ENCODE assay signal across 28 cellular contexts in the genomic region with DNA sequence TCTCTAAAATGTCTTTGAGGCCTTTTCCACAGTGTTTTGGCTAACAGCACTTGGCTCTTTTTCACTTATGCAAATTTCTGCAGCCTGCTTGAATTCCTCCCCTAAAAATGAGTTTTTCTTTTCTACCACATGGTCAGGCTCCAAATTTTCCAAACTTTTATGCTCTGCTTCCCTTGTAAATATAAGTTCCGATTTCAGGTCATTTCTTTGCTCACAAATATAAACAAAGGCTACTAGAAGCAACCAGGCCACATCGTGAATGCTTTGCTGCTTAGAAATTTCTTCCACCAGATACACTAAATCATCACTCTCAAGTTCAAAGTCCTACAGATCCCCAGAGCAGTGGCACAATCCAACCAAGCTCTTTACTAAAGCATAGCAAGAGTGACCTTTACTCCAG.
"Had no signal": no experiment of that assay in that cellular context is flagged by ENCODE, and none has a peak within 500 bp of the region (broad histone marks: within the 10 kb centered on the region; RNA-seq: fewer than 3 reads in every experiment).

No MANE protein-coding gene starts in this region.

- ATAC-seq: effector memory CD8-positive, alpha-beta T cell; esophagus mucosa; foreskin keratinocyte; gastrocnemius medialis; gastroesophageal sphincter; heart left ventricle; heart right ventricle had no signal

- DNase-seq: colonic mucosa; cortex of kidney; dermis blood vessel endothelial cell; dorsolateral prefrontal cortex; effector CD4-positive, alpha-beta T cell; effector CD8-positive, alpha-beta T cell; effector memory CD4-positive, alpha-beta T cell; effector memory CD8-positive, alpha-beta T cell; endodermal cell; erythroblast; esophagus squamous epithelium; foreskin fibroblast; foreskin keratinocyte; foreskin melanocyte; gastrocnemius medialis; glutamatergic neuron; head of caudate nucleus; heart left ventricle; heart right ventricle had no signal

- H3K9me3 ChIP-seq: colonic mucosa, esophagus squamous epithelium, gastrocnemius medialis had no signal

- H3K27me3 ChIP-seq: colonic mucosa, dorsolateral prefrontal cortex, esophagus muscularis mucosa, esophagus squamous epithelium, foreskin keratinocyte, gastrocnemius medialis, gastroesophageal sphincter, heart left ventricle, heart right ventricle had no signal

- H3K4me3 ChIP-seq: colonic mucosa, coronary artery, dorsolateral prefrontal cortex, esophagus muscularis mucosa, esophagus squamous epithelium, gastrocnemius medialis, gastroesophageal sphincter, heart left ventricle, heart right ventricle had no signal

- FAIRE-seq: colon, endometrium, endothelial cell of umbilical vein, frontal cortex had no signal

- H3K4me1 ChIP-seq: colonic mucosa, esophagus muscularis mucosa, esophagus squamous epithelium, foreskin keratinocyte, gastrocnemius medialis, gastroesophageal sphincter, heart left ventricle, heart right ventricle had no signal

- H3K27ac ChIP-seq: colonic mucosa, coronary artery, dorsolateral prefrontal cortex, epithelial cell of prostate, esophagus muscularis mucosa, esophagus squamous epithelium, foreskin keratinocyte, gastrocnemius medialis, gastroesophageal sphincter, heart left ventricle, heart right ventricle had no signal

- H3K36me3 ChIP-seq: colonic mucosa, esophagus muscularis mucosa, esophagus squamous epithelium, gastrocnemius medialis, gastroesophageal sphincter, heart left ventricle, heart right ventricle had no signal
